Comparison of ENCODE assay signal across 15 cellular contexts in genomic region chr6:135358907-135359459, GRCh38.
A peak's percentile ranks its signal among the peaks of the same experiment; 100 is the strongest.
DNase-seq lines count a peak whose midpoint lies in the region; ATAC-seq, FAIRE-seq and TF ChIP-seq lines count a peak whose summit lies in the region.
"Had no signal": no experiment of that assay in that cellular context is flagged by ENCODE, and none has a peak within 500 bp of the region (broad histone marks: within the 10 kb centered on the region; RNA-seq: fewer than 3 reads in every experiment).

No MANE protein-coding gene starts in this region.

- no peaks in the 10 kb centered on the region for H3K9me3 ChIP-seq in Karpas-422 (ENCODE audit: low read length)
- no peaks in the 10 kb centered on the region; the same call in none of the 2 replicates for H3K9me3 ChIP-seq in K562 (replicated peaks; ENCODE audit: control insufficient read depth, insufficient read depth, low read depth, low read length)
- peaks cover 4% of the 10 kb centered on the region for H3K9me3 ChIP-seq in mesenchymal stem cell (ENCODE audit: control insufficient read depth, low read length)
- H3K9me3 ChIP-seq: lower lobe of right lung, Peyer's patch, sigmoid colon had no signal

- H3K79me2 ChIP-seq in Karpas-422 (ENCODE audit: low read length) = no peaks in the 10 kb centered on the region
- no peaks in the 10 kb centered on the region for H3K79me2 ChIP-seq in K562 (ENCODE audit: control insufficient read depth, insufficient read depth, low read length)

- CTCF ChIA-PET in K562 (lab: Yijun Ruan, JAX; ENCODE audit: low intra/inter-chr PET ratio) = no interaction called here

- H4K20me1 ChIP-seq in Karpas-422 (ENCODE audit: insufficient read depth, low read depth, low read length) (no peaks in the 10 kb centered on the region), K562 (replicated peaks; ENCODE audit: control insufficient read depth, insufficient read depth, low read length) (no peaks in the 10 kb centered on the region)

- no peak for TF ChIP-seq RAD21 in K562 (CRISPR knock-in tag; conservative IDR thresholded peaks at IDR 0.05 in 1 of 2, IDR thresholded peaks at IDR 0.05 in 1 of 2)

- no peak overlapping the region for H2AK5ac ChIP-seq in mesenchymal stem cell (ENCODE audit: low read length, severe bottlenecking)

- no peak for TF ChIP-seq POLR2A in K562 (conservative IDR thresholded peaks at IDR 0.05)

- H4K8ac ChIP-seq in mesenchymal stem cell (ENCODE audit: low read length) = no peak overlapping the region

- H3K4ac ChIP-seq in mesenchymal stem cell (ENCODE audit: low read depth in 1 of 2, low read length in 2 of 2) = no peak overlapping the region

- H3K36me3 ChIP-seq in Karpas-422 (ENCODE audit: insufficient read depth, low read length) (no peaks in the 10 kb centered on the region), K562 (ENCODE audit: control insufficient read depth, insufficient read depth, low read length) (peaks cover 5% of the 10 kb centered on the region; the same call in 1 of the 3 replicates), mesenchymal stem cell (ENCODE audit: control insufficient read depth in 1 of 2, insufficient read depth in 2 of 2, low read depth in 1 of 2, low read length in 2 of 2) (no peaks in the 10 kb centered on the region)
- H3K36me3 ChIP-seq: cardiac muscle cell, lower lobe of right lung, Peyer's patch had no signal

- H3K27ac ChIP-seq in Karpas-422 (ENCODE audit: low read length) = no peak overlapping the region
- no peak overlapping the region for H3K27ac ChIP-seq in K562 (ENCODE audit: extremely low read depth, low read depth, low read length)
- peak overlapping the region; percentile 86 for H3K27ac ChIP-seq in mesenchymal stem cell (ENCODE audit: low read length, poor library complexity, severe bottlenecking)
- H3K27ac ChIP-seq: cardiac muscle cell, lower lobe of right lung, Peyer's patch, sigmoid colon had no signal

- H3K4me2 ChIP-seq in Karpas-422 (ENCODE audit: low read depth, low read length, poor library complexity, severe bottlenecking) (no peak overlapping the region), K562 (ENCODE audit: insufficient read depth, low read length) (no peak overlapping the region), mesenchymal stem cell (ENCODE audit: low read length, poor library complexity, severe bottlenecking) (no peak overlapping the region)

- H3K79me1 ChIP-seq in mesenchymal stem cell (replicated peaks; ENCODE audit: low read length, poor library complexity, severe bottlenecking) = no peaks in the 10 kb centered on the region

- in situ Hi-C loops in K562 (cut with MboI) = no loop called here

- ATAC-seq in K562 (no peak), GM18519 (IDR thresholded peaks at IDR 0.05; ENCODE audit: low FRiP score, unreplicated experiment) (no peak), HG03342 (IDR thresholded peaks at IDR 0.05; ENCODE audit: unreplicated experiment) (no peak)
- ATAC-seq: lower lobe of right lung had no signal

- intact Hi-C loops in K562 (cut with micrococcal nuclease) = no loop called here

- FAIRE-seq in K562 (lab: Jason Lieb, UNC) = peak; percentile 51

- no peak for TF ChIP-seq CTCF in K562 (IDR thresholded peaks at IDR 0.05 in 2 of 3, conservative IDR thresholded peaks at IDR 0.05 in 1 of 3; ENCODE audit: insufficient read depth in 2 of 3, low read depth in 1 of 3, low read length in 3 of 3)

- H3K27me3 ChIP-seq in Karpas-422 (ENCODE audit: low read length) = no peaks in the 10 kb centered on the region
- no peaks in the 10 kb centered on the region for H3K27me3 ChIP-seq in K562 (ENCODE audit: control insufficient read depth in 2 of 2, insufficient read depth in 2 of 2, low read length in 2 of 2)
- H3K27me3 ChIP-seq in mesenchymal stem cell (ENCODE audit: control insufficient read depth in 1 of 2, insufficient read depth in 1 of 2, low read length in 2 of 2) = no peaks in the 10 kb centered on the region
- H3K27me3 ChIP-seq: cardiac muscle cell, Peyer's patch, sigmoid colon had no signal

- H3K9me2 ChIP-seq in Karpas-422 (replicated peaks; ENCODE audit: insufficient read depth, low read length) = no peaks in the 10 kb centered on the region

- H2BK12ac ChIP-seq in mesenchymal stem cell (ENCODE audit: low read length in 2 of 2) = no peak overlapping the region

- H3K4me3 ChIP-seq in Karpas-422 (ENCODE audit: low read length) (no peak overlapping the region), K562 (no peak overlapping the region), mesenchymal stem cell (ENCODE audit: insufficient read depth in 1 of 2, low read depth in 1 of 2, low read length in 2 of 2) (peak overlapping the region in 1 of 2 experiments; percentile 49)
- H3K4me3 ChIP-seq: cardiac muscle cell, lower lobe of right lung, Peyer's patch, sigmoid colon had no signal

- DNase-seq in EL (peak; percentile 56), Karpas-422 (no peak), K562 (ENCODE audit: extremely low read depth in 1 of 4, low spot score in 3 of 4) (no peak), mesenchymal stem cell (peak; percentile 61), SHP77 treated with DMSO at 0.1 percent for 48 hours (lab: John Stamatoyannopoulos, UW) (no peak), COLO668 (lab: John Stamatoyannopoulos, UW; ENCODE audit: unreplicated experiment) (no peak)
- DNase-seq: activated CD4-positive, alpha-beta T cell treated with anti-CD3 and anti-CD28 coated beads, Interleukin-2, amount 50 U/mL, for 1 hour; GOT3; lower lobe of right lung; NCI-H146; Peyer's patch; sigmoid colon had no signal

- POLR2A ChIA-PET in K562 (lab: Yijun Ruan, JAX) = no interaction called here

- H3K9ac ChIP-seq in Karpas-422 (ENCODE audit: low read length) (no peak overlapping the region), K562 (ENCODE audit: insufficient read depth in 1 of 2, low read depth in 2 of 2, low read length in 2 of 2) (no peak overlapping the region), mesenchymal stem cell (ENCODE audit: low read length) (peak overlapping the region; percentile 89)

- H2AFZ ChIP-seq in Karpas-422 (ENCODE audit: low read length) (0 out of 2 replicates have a peak overlapping the region, but pooled peaks have one; percentile 24), K562 (ENCODE audit: low read depth, low read length) (peak overlapping the region; percentile 11), mesenchymal stem cell (ENCODE audit: low read depth, low read length) (no peak overlapping the region)

- H3K9me1 ChIP-seq in K562 (ENCODE audit: control insufficient read depth, insufficient read depth, low read length) = no peaks in the 10 kb centered on the region

- H3K14ac ChIP-seq in mesenchymal stem cell (ENCODE audit: low read length in 2 of 2) = no peak overlapping the region

- H2BK120ac ChIP-seq in mesenchymal stem cell (ENCODE audit: low read depth, low read length) = no peak overlapping the region

- H2BK5ac ChIP-seq in mesenchymal stem cell (ENCODE audit: low read depth, low read length, poor library complexity, severe bottlenecking) = no peak overlapping the region

- H3K4me1 ChIP-seq in Karpas-422 (ENCODE audit: low read length) (peaks cover 5% of the 10 kb centered on the region; the same call in 1 of the 2 replicates), K562 (replicated peaks in 1 of 2; ENCODE audit: control insufficient read depth in 2 of 2, insufficient read depth in 2 of 2, low read length in 2 of 2) (no peaks in the 10 kb centered on the region), mesenchymal stem cell (ENCODE audit: control insufficient read depth, insufficient read depth, low read depth, low read length) (no peaks in the 10 kb centered on the region)
- H3K4me1 ChIP-seq: lower lobe of right lung, sigmoid colon had no signal

- no peak overlapping the region for H2BK15ac ChIP-seq in mesenchymal stem cell (ENCODE audit: low read depth, poor library complexity, severe bottlenecking)

- WGBS in K562 (ENCODE audit: insufficient coverage, low coverage, missing lambda C conversion rate) = 35% methylated on average over 2 of the region's 2 CpGs
- WGBS in mesenchymal stem cell = no CpG with 5 or more reads among the region's 2 CpGs

- no TSS peak for BruUV-seq in K562 (replicated peaks; lab: Mats Ljungman, UMichigan)

- H3K23ac ChIP-seq in mesenchymal stem cell (ENCODE audit: low read length in 2 of 2) = no peak overlapping the region

- TF ChIP-seq EP300 in K562 (IDR thresholded peaks at IDR 0.05; ENCODE audit: low read length) = no peak

- H3K18ac ChIP-seq in mesenchymal stem cell (ENCODE audit: low read depth in 1 of 2, low read length in 2 of 2) = no peak overlapping the region

- no peak overlapping the region for H4K91ac ChIP-seq in mesenchymal stem cell (ENCODE audit: low read length)

TF ChIP-seq in K562, 482 proteins besides CTCF, POLR2A, EP300 and RAD21 (continues in another document):
- no peak for TF ChIP-seq SNAPC5 (CRISPR knock-in tag; IDR thresholded peaks at IDR 0.05)
- peak; percentile 4 for TF ChIP-seq ZBTB8A (IDR thresholded peaks at IDR 0.05; ENCODE audit: partially characterized antibody)
- no peak for TF ChIP-seq ZBTB43 (CRISPR knock-in tag; IDR thresholded peaks at IDR 0.05)
- peak; percentile 37; the same call in 1 of the 2 replicates for TF ChIP-seq FOSL1 (tag; conservative IDR thresholded peaks at IDR 0.05)
- peak; percentile 11 for TF ChIP-seq TAF9B (IDR thresholded peaks at IDR 0.05; ENCODE audit: partially characterized antibody)

Comparison
In these comparisons a context has a peak if more than half of its experiments do, and no peak if none do; other contexts are left out.
1. DNase-seq: peak in EL (single experiment) and mesenchymal stem cell (single experiment); none in Karpas-422 (single experiment), K562 (0 of 4), SHP77 treated with DMSO at 0.1 percent for 48 hours (single experiment) and COLO668 (single experiment).